8 cellular contexts compared by ENCODE assay signal in the genomic region with DNA sequence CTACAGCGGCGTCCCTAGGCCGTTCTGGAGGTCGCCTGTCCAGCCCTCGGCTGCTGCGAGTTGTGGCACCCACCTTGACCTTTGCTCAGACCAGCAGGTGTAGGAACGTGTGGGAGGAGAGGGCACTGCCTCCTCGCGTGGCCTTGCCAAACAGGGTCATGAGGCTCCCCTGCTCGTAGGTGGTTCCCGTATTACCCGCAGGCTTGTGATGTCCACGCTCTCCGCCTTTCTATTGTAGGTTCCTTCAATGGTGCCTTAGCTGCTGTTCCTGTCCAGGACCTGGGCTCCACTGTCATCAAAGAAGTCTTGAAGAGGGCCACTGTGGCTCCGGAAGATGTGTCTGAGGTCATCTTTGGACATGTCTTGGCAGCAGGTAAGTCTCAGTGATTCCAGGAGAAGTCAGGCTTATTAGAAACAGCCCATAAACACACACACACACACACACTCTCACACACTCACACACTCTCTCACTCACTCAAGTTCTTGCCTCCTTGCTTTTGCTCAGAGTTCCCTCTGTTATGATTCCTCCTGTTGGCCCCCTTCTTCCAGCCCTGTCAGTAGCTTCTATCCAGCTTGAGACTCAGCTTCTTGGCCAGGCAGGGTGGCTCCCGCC. TPM values are rescaled to one million over a fixed set of nuclear protein-coding genes. Genes with fewer than 3 reads are reported as not detected.
DNase-seq lines count a peak whose midpoint lies in the region; ATAC-seq and TF ChIP-seq lines count a peak whose summit lies in the region.

No MANE protein-coding gene starts in this region.

- peak overlapping the region; percentile 96 for H3K4me2 ChIP-seq in HCT116 (ENCODE audit: low read length)

- no peak for TF ChIP-seq POLR2A in HCT116 (IDR thresholded peaks at IDR 0.05; ENCODE audit: borderline replicate concordance, extremely low read depth, insufficient read depth, insufficient read length)
- no peak for TF ChIP-seq POLR2A in upper lobe of left lung (IDR thresholded peaks at IDR 0.05)

- H3K27me3 ChIP-seq in HCT116 (ENCODE audit: insufficient read depth, low read length) (no peaks in the 10 kb centered on the region), SJSA1 (replicated peaks) (no peaks in the 10 kb centered on the region), duodenal mucosa (ENCODE audit: control insufficient read depth in 1 of 2, insufficient read depth in 2 of 2, low read length in 2 of 2) (no peaks in the 10 kb centered on the region), upper lobe of left lung (no peaks in the 10 kb centered on the region)

- BruUV-seq in HCT116 (replicated peaks; lab: Mats Ljungman, UMichigan), result TSS peak; percentile 26

- peak overlapping the region; percentile 93 for H3K4me3 Mint-ChIP-seq in mesothelial cell of epicardium

- no peak for TF ChIP-seq RAD21 in HCT116 (IDR thresholded peaks at IDR 0.05; ENCODE audit: low read depth)

- H3K9me2 ChIP-seq in HCT116 (ENCODE audit: insufficient read depth), result no peaks in the 10 kb centered on the region

- H3K27me3 Mint-ChIP-seq in mesothelial cell of epicardium (ENCODE audit: low read depth), result no peaks in the 10 kb centered on the region

- H3K27ac Mint-ChIP-seq in mesothelial cell of epicardium, result peak overlapping the region; percentile 97

- H3K4me1 ChIP-seq in HCT116 (ENCODE audit: control insufficient read depth in 1 of 2, insufficient read depth in 2 of 2, low read length in 2 of 2) (peaks cover 4 to 44% of the 10 kb centered on the region in 2 experiments; a peak in 3 of 4 replicates), SJSA1 (replicated peaks) (peaks cover 55% of the 10 kb centered on the region), duodenal mucosa (ENCODE audit: control insufficient read depth in 1 of 2, insufficient read depth in 2 of 2, low read length in 2 of 2) (peaks cover 14 to 17% of the 10 kb centered on the region in 2 donors), upper lobe of left lung (peaks cover 16 to 34% (median 21%) of the 10 kb centered on the region in 4 donors)

- WGBS in upper lobe of left lung, 2 donors, result 11 to 13% methylated on average over 16 of the region's 16 CpGs

- ATAC-seq in HCT116 (peak; percentile 1; the same call in 1 of the 2 replicates), upper lobe of left lung (ENCODE audit: low FRiP score in 2 of 2) (peak; percentile 1 to 27), HG03097 (IDR thresholded peaks at IDR 0.05; ENCODE audit: low FRiP score, unreplicated experiment) (no peak)

- DNase-seq in HCT116 (ENCODE audit: low read depth, low spot score), result no peak
- DNase-seq in SJSA1 (ENCODE audit: low read depth in 1 of 2, low spot score in 2 of 2), result no peak
- DNase-seq in mesothelial cell of epicardium (ENCODE audit: low spot score in 2 of 2, unreplicated experiment in 2 of 2), result no peak
- peak in 1 of 2 donors; percentile 61 for DNase-seq in upper lobe of left lung
- no peak for DNase-seq in AG08396 (ENCODE audit: low spot score)

- TF ChIP-seq CTCF in GM12875 (IDR thresholded peaks at IDR 0.05; ENCODE audit: borderline replicate concordance, insufficient read depth, low read depth, low read length), result no peak
- TF ChIP-seq CTCF in HCT116 (IDR thresholded peaks at IDR 0.05 in 2 of 3, conservative IDR thresholded peaks at IDR 0.05 in 1 of 3; ENCODE audit: borderline replicate concordance in 1 of 3, insufficient read depth in 1 of 3, low read depth in 2 of 3, low read length in 2 of 3), result no peak
- no peak for TF ChIP-seq CTCF in mesothelial cell of epicardium (IDR thresholded peaks at IDR 0.05; ENCODE audit: unreplicated experiment)
- TF ChIP-seq CTCF in upper lobe of left lung (IDR thresholded peaks at IDR 0.05), result no peak

- TF ChIP-seq EP300 in upper lobe of left lung (IDR thresholded peaks at IDR 0.05), result no peak

- no peaks in the 10 kb centered on the region for H3K9me3 Mint-ChIP-seq in mesothelial cell of epicardium

- H3K36me3 Mint-ChIP-seq in mesothelial cell of epicardium, result peaks cover 22% of the 10 kb centered on the region

- CTCF ChIA-PET in HCT116 (lab: Charles Lee), result no interaction called here

- no peak overlapping the region for H2AFZ ChIP-seq in HCT116 (ENCODE audit: low read depth, low read length, poor library complexity, severe bottlenecking)

- H3K27ac ChIP-seq in HCT116 (ENCODE audit: low read depth, low read length) (peak overlapping the region; percentile 96), SJSA1 (0 out of 2 replicates have a peak overlapping the region, but pooled peaks have one; percentile 1), duodenal mucosa (ENCODE audit: low read depth, low read length) (peak overlapping the region; percentile 99), upper lobe of left lung (peak overlapping the region; percentile 92 to 98 (median 96))

- RAD21 ChIA-PET in HCT116 (lab: Charles Lee; ENCODE audit: low non-redundant PET in 1 of 2, low total read pairs in 2 of 2, uncharacterized antibody in 2 of 2, unreplicated experiment in 2 of 2), result no interaction called here

- peak overlapping the region; percentile 79 for H3K9ac ChIP-seq in HCT116 (ENCODE audit: low read length)
- H3K9ac ChIP-seq in duodenal mucosa (ENCODE audit: low read depth in 1 of 2, low read length in 2 of 2), result peak overlapping the region; percentile 69 to 90

- POLR2A ChIA-PET in HCT116 (lab: Charles Lee), result no interaction called here

- H3K4me3 ChIP-seq in GM12875 (ENCODE audit: low read depth, low read length) (peak overlapping the region; percentile 65), HCT116 (replicated peaks in 1 of 2; ENCODE audit: low read depth in 1 of 2, low read length in 2 of 2) (peak overlapping the region; percentile 69 to 71), SJSA1 (peak overlapping the region; percentile 71), duodenal mucosa (ENCODE audit: low read depth in 1 of 2, low read length in 2 of 2) (peak overlapping the region; percentile 82 to 85), upper lobe of left lung (peak overlapping the region; percentile 80 to 97 (median 89))

- peaks cover 5% of the 10 kb centered on the region in 2 experiments; a peak in 3 of 4 replicates for H3K36me3 ChIP-seq in HCT116 (ENCODE audit: control insufficient read depth in 1 of 2, insufficient read depth in 2 of 2, low read length in 2 of 2)
- H3K36me3 ChIP-seq in SJSA1, result peaks cover 70% of the 10 kb centered on the region
- peaks cover 15 to 36% of the 10 kb centered on the region in 2 donors for H3K36me3 ChIP-seq in duodenal mucosa (ENCODE audit: control insufficient read depth in 1 of 2, insufficient read depth in 2 of 2, low read length in 2 of 2)
- H3K36me3 ChIP-seq in upper lobe of left lung, result peaks cover 0 to 43% (median 9%) of the 10 kb centered on the region in 4 donors

- no peaks in the 10 kb centered on the region for H3K9me3 ChIP-seq in HCT116 (ENCODE audit: control insufficient read depth in 1 of 2, insufficient read depth in 1 of 2, low read depth in 1 of 2, low read length in 2 of 2)
- no peaks in the 10 kb centered on the region for H3K9me3 ChIP-seq in SJSA1 (replicated peaks)
- H3K9me3 ChIP-seq in duodenal mucosa (ENCODE audit: control insufficient read depth in 1 of 2, low read length in 2 of 2), result no peaks in the 10 kb centered on the region
- no peaks in the 10 kb centered on the region for H3K9me3 ChIP-seq in upper lobe of left lung

- intact Hi-C loops in HCT116 (cut with micrococcal nuclease), result loop anchor here (2.0 kb wide), 1 partner anchor 26 kb away; a partner anchor contains a TSS

- H3K79me2 ChIP-seq in HCT116 (ENCODE audit: insufficient read depth, low read length), result peaks cover 12% of the 10 kb centered on the region; the same call in 1 of the 2 replicates

- H4K20me1 ChIP-seq in HCT116 (ENCODE audit: insufficient read depth), result no peaks in the 10 kb centered on the region

- H3K4me1 Mint-ChIP-seq in mesothelial cell of epicardium, result peaks cover 25% of the 10 kb centered on the region

TF ChIP-seq in HCT116, 20 proteins besides CTCF, POLR2A, EP300 and RAD21 (continues in another document):
- TF ChIP-seq EZH2 (IDR thresholded peaks at IDR 0.05) (no peak), SRF (IDR thresholded peaks at IDR 0.05; ENCODE audit: low read depth) (no peak), SP1 (IDR thresholded peaks at IDR 0.05; ENCODE audit: low read depth) (no peak), ZNF274 (IDR thresholded peaks at IDR 0.05; ENCODE audit: low read depth, low read length) (no peak), YY1 (IDR thresholded peaks at IDR 0.05; ENCODE audit: extremely low read depth, insufficient replicate concordance, low read depth, low read length) (no peak), TCF7L2 (IDR thresholded peaks at IDR 0.05; ENCODE audit: borderline replicate concordance, extremely low read depth, insufficient read depth, insufficient read length) (no peak)

RNA-seq across cellular contexts. Expression of a gene that starts 0.9 kb away (rescaled TPM):
- total RNA-seq in HCT116 (2021; ENCODE audit: unreplicated experiment) (41.6 TPM), mesothelial cell of epicardium (35.1 to 37.7 TPM (median 35.8 TPM) in 3 replicates), upper lobe of left lung (10 to 100 TPM in 4 of 6 donors, 1 to 10 TPM in 2; 5.2 to 62.5 (median 30.5) TPM)
- 25.9 and 26.1 TPM in 2 replicates for polyA plus RNA-seq in HCT116 (2012)
- 81.8 and 120 TPM in 2 replicates for total RNA-seq in SJSA1 (2014; rRNA removed; shearing (Covaris generic))

RNA-seq across cellular contexts. Expression of a gene that starts 26.6 kb away (rescaled TPM):
- total RNA-seq in HCT116 (2021; ENCODE audit: unreplicated experiment) (447 TPM), mesothelial cell of epicardium (185 to 192 TPM (median 186 TPM) in 3 replicates), upper lobe of left lung (100 to 1,000 TPM in 3 of 6 donors, 10 to 100 TPM in 3; 43.0 to 128 (median 95.2) TPM)
- polyA plus RNA-seq in HCT116 (2012), result 318 and 378 TPM in 2 replicates
- total RNA-seq in SJSA1 (2014; rRNA removed; shearing (Covaris generic)), result 408 and 422 TPM in 2 replicates

RNA-seq across cellular contexts. Expression of a gene that starts 27.5 kb away (rescaled TPM):
- total RNA-seq in HCT116 (2021; ENCODE audit: unreplicated experiment), result 106 TPM
- polyA plus RNA-seq in HCT116 (2012), result 57.5 and 80.0 TPM in 2 replicates
- total RNA-seq in SJSA1 (2014; rRNA removed; shearing (Covaris generic)), result 154 and 179 TPM in 2 replicates
- total RNA-seq in mesothelial cell of epicardium, result 29.0 to 32.9 TPM (median 31.1 TPM) in 3 replicates
- 10 to 100 TPM; 18.9 to 61.5 (median 58.7) TPM for total RNA-seq in upper lobe of left lung

RNA-seq across cellular contexts. Expression of a gene that starts 35.5 kb away (rescaled TPM):
- total RNA-seq in HCT116 (2021; ENCODE audit: unreplicated experiment), result 88.6 TPM
- polyA plus RNA-seq in HCT116 (2012), result 37.7 and 51.9 TPM in 2 replicates
- total RNA-seq in SJSA1 (2014; rRNA removed; shearing (Covaris generic)), result 91.4 and 111 TPM in 2 replicates
- 116 to 122 TPM (median 118 TPM) in 3 replicates for total RNA-seq in mesothelial cell of epicardium
- 100 to 1,000 TPM in 2 of 6 donors, 10 to 100 TPM in 4; 67.0 to 123 (median 90.6) TPM for total RNA-seq in upper lobe of left lung

RNA-seq across cellular contexts. Expression of a gene that starts 37.3 kb away (rescaled TPM):
- total RNA-seq in HCT116 (2021; ENCODE audit: unreplicated experiment) (0.37 TPM), mesothelial cell of epicardium (0.16 to 0.33 TPM (median 0.23 TPM) in 3 replicates), upper lobe of left lung (1 to 10 TPM in 1 of 6 donors, under 1 TPM in 1, not detected in 4; 0.37 to 1.0 TPM)
- polyA plus RNA-seq in HCT116 (2012), result 0.04 and 0.07 TPM in 2 replicates
- not detected in 2 replicates for total RNA-seq in SJSA1 (2014; rRNA removed; shearing (Covaris generic))

Comparison
In these comparisons a context has a peak if more than half of its experiments do, and no peak if none do; other contexts are left out.
1. H3K27ac ChIP-seq: peak in every context shown above with its lines; median percentile 99 in duodenal mucosa; 96 in upper lobe of left lung; 96 in HCT116; 1 in SJSA1.